2 cellular contexts compared by ENCODE assay signal in the genomic region with DNA sequence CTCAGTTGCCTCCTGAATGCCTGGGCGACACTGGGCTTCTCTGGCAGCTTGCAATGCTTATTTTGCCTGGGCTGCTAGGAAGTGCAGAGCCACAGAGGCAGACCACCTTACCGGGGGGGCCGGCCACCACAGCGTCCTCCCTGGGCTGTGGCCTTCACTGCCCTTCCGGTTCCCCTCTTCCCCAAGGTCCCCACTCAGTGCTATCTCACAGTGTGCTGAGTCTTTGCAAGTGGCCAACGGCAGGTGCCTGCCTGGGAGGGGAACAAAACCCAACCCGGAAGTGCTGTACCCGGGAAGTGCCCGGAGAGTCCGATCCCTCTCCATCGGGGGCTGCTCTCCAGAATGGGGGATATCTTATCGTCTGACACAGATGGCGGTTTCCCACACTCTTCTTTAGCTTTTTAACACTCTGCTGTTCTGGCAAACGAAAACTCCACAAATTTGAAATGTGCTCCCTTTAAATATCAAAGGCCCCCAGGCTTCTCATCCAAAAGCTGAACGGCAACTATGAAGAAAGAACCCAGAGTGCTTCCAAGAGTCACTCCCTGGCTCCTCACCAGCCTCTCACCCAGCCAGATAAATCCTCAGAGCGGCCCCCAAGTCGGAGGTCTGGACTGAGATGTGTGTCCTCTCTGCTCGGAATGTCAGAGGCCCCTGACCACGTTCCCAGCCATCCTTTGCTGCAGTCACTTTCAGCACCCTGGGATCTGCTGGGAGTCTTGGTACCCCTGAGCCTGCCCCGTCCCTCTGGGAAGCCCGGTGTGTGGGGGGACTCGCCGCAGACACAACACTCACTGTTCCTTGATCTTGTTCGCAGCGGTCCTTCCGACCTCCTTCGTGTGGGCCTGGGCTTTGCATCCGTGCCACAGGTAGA.
TF ChIP-seq lines count a peak whose summit lies in the region.

No MANE protein-coding gene starts in this region.

TF ChIP-seq in GM23338, 12 proteins besides CTCF, POLR2A, EP300 and RAD21 (continued from another document):
- TF ChIP-seq EZH2phosphoT487 (IDR thresholded peaks at IDR 0.05; ENCODE audit: unreplicated experiment) (no peak), ZNF331 (CRISPR knock-in tag; IDR thresholded peaks at IDR 0.05; ENCODE audit: low read depth) (no peak), JUNB (IDR thresholded peaks at IDR 0.05; ENCODE audit: unreplicated experiment) (no peak), EZH2 (IDR thresholded peaks at IDR 0.05; ENCODE audit: low read depth, unreplicated experiment) (no peak), POLR2AphosphoS5 (IDR thresholded peaks at IDR 0.05; ENCODE audit: low read depth) (no peak), STAT1 (IDR thresholded peaks at IDR 0.05; ENCODE audit: unreplicated experiment) (no peak), NANOG (IDR thresholded peaks at IDR 0.05; ENCODE audit: borderline replicate concordance) (no peak)
- TF ChIP-seq, protein P1, sequence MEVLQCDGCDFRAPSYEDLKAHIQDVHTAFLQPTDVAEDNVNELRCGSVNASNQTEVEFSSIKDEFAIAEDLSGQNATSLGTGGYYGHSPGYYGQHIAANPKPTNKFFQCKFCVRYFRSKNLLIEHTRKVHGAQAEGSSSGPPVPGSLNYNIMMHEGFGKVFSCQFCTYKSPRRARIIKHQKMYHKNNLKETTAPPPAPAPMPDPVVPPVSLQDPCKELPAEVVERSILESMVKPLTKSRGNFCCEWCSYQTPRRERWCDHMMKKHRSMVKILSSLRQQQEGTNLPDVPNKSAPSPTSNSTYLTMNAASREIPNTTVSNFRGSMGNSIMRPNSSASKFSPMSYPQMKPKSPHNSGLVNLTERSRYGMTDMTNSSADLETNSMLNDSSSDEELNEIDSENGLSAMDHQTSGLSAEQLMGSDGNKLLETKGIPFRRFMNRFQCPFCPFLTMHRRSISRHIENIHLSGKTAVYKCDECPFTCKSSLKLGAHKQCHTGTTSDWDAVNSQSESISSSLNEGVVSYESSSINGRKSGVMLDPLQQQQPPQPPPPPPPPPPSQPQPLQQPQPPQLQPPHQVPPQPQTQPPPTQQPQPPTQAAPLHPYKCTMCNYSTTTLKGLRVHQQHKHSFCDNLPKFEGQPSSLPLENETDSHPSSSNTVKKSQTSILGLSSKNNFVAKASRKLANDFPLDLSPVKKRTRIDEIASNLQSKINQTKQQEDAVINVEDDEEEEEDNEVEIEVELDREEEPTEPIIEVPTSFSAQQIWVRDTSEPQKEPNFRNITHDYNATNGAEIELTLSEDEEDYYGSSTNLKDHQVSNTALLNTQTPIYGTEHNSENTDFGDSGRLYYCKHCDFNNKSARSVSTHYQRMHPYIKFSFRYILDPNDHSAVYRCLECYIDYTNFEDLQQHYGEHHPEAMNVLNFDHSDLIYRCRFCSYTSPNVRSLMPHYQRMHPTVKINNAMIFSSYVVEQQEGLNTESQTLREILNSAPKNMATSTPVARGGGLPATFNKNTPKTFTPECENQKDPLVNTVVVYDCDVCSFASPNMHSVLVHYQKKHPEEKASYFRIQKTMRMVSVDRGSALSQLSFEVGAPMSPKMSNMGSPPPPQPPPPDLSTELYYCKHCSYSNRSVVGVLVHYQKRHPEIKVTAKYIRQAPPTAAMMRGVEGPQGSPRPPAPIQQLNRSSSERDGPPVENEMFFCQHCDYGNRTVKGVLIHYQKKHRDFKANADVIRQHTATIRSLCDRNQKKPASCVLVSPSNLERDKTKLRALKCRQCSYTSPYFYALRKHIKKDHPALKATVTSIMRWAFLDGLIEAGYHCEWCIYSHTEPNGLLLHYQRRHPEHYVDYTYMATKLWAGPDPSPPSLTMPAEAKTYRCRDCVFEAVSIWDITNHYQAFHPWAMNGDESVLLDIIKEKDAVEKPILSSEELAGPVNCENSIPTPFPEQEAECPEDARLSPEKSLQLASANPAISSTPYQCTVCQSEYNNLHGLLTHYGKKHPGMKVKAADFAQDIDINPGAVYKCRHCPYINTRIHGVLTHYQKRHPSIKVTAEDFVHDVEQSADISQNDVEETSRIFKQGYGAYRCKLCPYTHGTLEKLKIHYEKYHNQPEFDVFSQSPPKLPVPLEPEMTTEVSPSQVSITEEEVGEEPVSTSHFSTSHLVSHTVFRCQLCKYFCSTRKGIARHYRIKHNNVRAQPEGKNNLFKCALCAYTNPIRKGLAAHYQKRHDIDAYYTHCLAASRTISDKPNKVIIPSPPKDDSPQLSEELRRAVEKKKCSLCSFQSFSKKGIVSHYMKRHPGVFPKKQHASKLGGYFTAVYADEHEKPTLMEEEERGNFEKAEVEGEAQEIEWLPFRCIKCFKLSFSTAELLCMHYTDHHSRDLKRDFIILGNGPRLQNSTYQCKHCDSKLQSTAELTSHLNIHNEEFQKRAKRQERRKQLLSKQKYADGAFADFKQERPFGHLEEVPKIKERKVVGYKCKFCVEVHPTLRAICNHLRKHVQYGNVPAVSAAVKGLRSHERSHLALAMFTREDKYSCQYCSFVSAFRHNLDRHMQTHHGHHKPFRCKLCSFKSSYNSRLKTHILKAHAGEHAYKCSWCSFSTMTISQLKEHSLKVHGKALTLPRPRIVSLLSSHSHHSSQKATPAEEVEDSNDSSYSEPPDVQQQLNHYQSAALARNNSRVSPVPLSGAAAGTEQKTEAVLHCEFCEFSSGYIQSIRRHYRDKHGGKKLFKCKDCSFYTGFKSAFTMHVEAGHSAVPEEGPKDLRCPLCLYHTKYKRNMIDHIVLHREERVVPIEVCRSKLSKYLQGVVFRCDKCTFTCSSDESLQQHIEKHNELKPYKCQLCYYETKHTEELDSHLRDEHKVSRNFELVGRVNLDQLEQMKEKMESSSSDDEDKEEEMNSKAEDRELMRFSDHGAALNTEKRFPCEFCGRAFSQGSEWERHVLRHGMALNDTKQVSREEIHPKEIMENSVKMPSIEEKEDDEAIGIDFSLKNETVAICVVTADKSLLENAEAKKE (CRISPR knock-in tag; IDR thresholded peaks at IDR 0.05), result no peak
- TF ChIP-seq, protein P2, sequence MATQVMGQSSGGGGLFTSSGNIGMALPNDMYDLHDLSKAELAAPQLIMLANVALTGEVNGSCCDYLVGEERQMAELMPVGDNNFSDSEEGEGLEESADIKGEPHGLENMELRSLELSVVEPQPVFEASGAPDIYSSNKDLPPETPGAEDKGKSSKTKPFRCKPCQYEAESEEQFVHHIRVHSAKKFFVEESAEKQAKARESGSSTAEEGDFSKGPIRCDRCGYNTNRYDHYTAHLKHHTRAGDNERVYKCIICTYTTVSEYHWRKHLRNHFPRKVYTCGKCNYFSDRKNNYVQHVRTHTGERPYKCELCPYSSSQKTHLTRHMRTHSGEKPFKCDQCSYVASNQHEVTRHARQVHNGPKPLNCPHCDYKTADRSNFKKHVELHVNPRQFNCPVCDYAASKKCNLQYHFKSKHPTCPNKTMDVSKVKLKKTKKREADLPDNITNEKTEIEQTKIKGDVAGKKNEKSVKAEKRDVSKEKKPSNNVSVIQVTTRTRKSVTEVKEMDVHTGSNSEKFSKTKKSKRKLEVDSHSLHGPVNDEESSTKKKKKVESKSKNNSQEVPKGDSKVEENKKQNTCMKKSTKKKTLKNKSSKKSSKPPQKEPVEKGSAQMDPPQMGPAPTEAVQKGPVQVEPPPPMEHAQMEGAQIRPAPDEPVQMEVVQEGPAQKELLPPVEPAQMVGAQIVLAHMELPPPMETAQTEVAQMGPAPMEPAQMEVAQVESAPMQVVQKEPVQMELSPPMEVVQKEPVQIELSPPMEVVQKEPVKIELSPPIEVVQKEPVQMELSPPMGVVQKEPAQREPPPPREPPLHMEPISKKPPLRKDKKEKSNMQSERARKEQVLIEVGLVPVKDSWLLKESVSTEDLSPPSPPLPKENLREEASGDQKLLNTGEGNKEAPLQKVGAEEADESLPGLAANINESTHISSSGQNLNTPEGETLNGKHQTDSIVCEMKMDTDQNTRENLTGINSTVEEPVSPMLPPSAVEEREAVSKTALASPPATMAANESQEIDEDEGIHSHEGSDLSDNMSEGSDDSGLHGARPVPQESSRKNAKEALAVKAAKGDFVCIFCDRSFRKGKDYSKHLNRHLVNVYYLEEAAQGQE (IDR thresholded peaks at IDR 0.05; ENCODE audit: unreplicated experiment), result no peak

TF ChIP-seq in K562, 482 proteins besides CTCF, POLR2A, EP300 and RAD21:
- TF ChIP-seq, protein P3, sequence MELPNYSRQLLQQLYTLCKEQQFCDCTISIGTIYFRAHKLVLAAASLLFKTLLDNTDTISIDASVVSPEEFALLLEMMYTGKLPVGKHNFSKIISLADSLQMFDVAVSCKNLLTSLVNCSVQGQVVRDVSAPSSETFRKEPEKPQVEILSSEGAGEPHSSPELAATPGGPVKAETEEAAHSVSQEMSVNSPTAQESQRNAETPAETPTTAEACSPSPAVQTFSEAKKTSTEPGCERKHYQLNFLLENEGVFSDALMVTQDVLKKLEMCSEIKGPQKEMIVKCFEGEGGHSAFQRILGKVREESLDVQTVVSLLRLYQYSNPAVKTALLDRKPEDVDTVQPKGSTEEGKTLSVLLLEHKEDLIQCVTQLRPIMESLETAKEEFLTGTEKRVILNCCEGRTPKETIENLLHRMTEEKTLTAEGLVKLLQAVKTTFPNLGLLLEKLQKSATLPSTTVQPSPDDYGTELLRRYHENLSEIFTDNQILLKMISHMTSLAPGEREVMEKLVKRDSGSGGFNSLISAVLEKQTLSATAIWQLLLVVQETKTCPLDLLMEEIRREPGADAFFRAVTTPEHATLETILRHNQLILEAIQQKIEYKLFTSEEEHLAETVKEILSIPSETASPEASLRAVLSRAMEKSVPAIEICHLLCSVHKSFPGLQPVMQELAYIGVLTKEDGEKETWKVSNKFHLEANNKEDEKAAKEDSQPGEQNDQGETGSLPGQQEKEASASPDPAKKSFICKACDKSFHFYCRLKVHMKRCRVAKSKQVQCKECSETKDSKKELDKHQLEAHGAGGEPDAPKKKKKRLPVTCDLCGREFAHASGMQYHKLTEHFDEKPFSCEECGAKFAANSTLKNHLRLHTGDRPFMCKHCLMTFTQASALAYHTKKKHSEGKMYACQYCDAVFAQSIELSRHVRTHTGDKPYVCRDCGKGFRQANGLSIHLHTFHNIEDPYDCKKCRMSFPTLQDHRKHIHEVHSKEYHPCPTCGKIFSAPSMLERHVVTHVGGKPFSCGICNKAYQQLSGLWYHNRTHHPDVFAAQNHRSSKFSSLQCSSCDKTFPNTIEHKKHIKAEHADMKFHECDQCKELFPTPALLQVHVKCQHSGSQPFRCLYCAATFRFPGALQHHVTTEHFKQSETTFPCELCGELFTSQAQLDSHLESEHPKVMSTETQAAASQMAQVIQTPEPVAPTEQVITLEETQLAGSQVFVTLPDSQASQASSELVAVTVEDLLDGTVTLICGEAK (IDR thresholded peaks at IDR 0.05), result no peak
- TF ChIP-seq, protein P3 (CRISPR knock-in tag; IDR thresholded peaks at IDR 0.05), result no peak
- peak; percentile 18; the same call in 1 of the 2 replicates for TF ChIP-seq ELF1 (tag; IDR thresholded peaks at IDR 0.05)
